ENCODE assay signal across 1 cellular context in genomic region chr3:170357920-170358854, GRCh38.
TF ChIP-seq lines count a peak whose summit lies in the region.

No MANE protein-coding gene starts in this region.

TF ChIP-seq in HepG2, 621 proteins besides CTCF, POLR2A, EP300 and RAD21 (continued from another document):
- peak; percentile 43 for TF ChIP-seq AGO1 (IDR thresholded peaks at IDR 0.05; ENCODE audit: low read depth, low read length, poor library complexity, severe bottlenecking)
- no peak for TF ChIP-seq ESRRA (CRISPR knock-in tag; IDR thresholded peaks at IDR 0.05; ENCODE audit: low read depth)
- TF ChIP-seq LCORL (IDR thresholded peaks at IDR 0.05): no peak
- TF ChIP-seq LCORL (CRISPR knock-in tag; IDR thresholded peaks at IDR 0.05): peak; percentile 45; the same call in 1 of the 2 replicates
- 0 out of 2 replicates have a peak, but pooled peaks have one; percentile 67 for TF ChIP-seq ZNF296 (CRISPR knock-in tag; conservative IDR thresholded peaks at IDR 0.05)
- no peak for TF ChIP-seq ZNF10 (CRISPR knock-in tag; IDR thresholded peaks at IDR 0.05; ENCODE audit: borderline replicate concordance, low read depth)
- TF ChIP-seq ZNF780A (CRISPR knock-in tag; IDR thresholded peaks at IDR 0.05): 0 out of 2 replicates have a peak, but pooled peaks have one; percentile 34
- TF ChIP-seq NONO (IDR thresholded peaks at IDR 0.05): no peak
- peak; percentile 49; the same call in 1 of the 2 replicates for TF ChIP-seq NONO (CRISPR knock-in tag; conservative IDR thresholded peaks at IDR 0.05)
- no peak for TF ChIP-seq POGZ (CRISPR knock-in tag; IDR thresholded peaks at IDR 0.05)
- no peak for TF ChIP-seq ZNF704 (CRISPR knock-in tag; IDR thresholded peaks at IDR 0.05; ENCODE audit: borderline replicate concordance)
- TF ChIP-seq RARA (CRISPR knock-in tag; IDR thresholded peaks at IDR 0.05): peak; percentile 54; the same call in 1 of the 2 replicates
- peak; percentile 22 for TF ChIP-seq HNRNPK (IDR thresholded peaks at IDR 0.05; ENCODE audit: low read depth, low read length, poor library complexity, severe bottlenecking)
- TF ChIP-seq ZKSCAN1 (IDR thresholded peaks at IDR 0.05; ENCODE audit: low read length): no peak
- no peak for TF ChIP-seq ZNF225 (CRISPR knock-in tag; IDR thresholded peaks at IDR 0.05)
- TF ChIP-seq CHD4 (IDR thresholded peaks at IDR 0.05; ENCODE audit: borderline replicate concordance, low read length): no peak
- TF ChIP-seq MXD3 (CRISPR knock-in tag; IDR thresholded peaks at IDR 0.05): 0 out of 2 replicates have a peak, but pooled peaks have one; percentile 17
- TF ChIP-seq ZIK1 (CRISPR knock-in tag; IDR thresholded peaks at IDR 0.05; ENCODE audit: borderline replicate concordance, low read depth): 0 out of 2 replicates have a peak, but pooled peaks have one; percentile 14
- TF ChIP-seq PATZ1 (CRISPR knock-in tag; IDR thresholded peaks at IDR 0.05): peak; percentile 95
- 0 out of 2 replicates have a peak, but pooled peaks have one; percentile 44 for TF ChIP-seq ZBTB7B (CRISPR knock-in tag; IDR thresholded peaks at IDR 0.05)
- TF ChIP-seq ZNF883 (CRISPR knock-in tag; IDR thresholded peaks at IDR 0.05; ENCODE audit: not compliant biosample characterization): peak; percentile 28
- 0 out of 2 replicates have a peak, but pooled peaks have one; percentile 48 for TF ChIP-seq ZNF619 (CRISPR knock-in tag; IDR thresholded peaks at IDR 0.05)
- no peak for TF ChIP-seq ERF (CRISPR knock-in tag; IDR thresholded peaks at IDR 0.05)
- TF ChIP-seq ZBTB20 (CRISPR knock-in tag; IDR thresholded peaks at IDR 0.05; ENCODE audit: borderline replicate concordance, low read depth): peak; percentile 60; the same call in 1 of the 2 replicates
- TF ChIP-seq RXRA (CRISPR knock-in tag; IDR thresholded peaks at IDR 0.05): peak; percentile 88
- no peak for TF ChIP-seq KLF9 (CRISPR knock-in tag; IDR thresholded peaks at IDR 0.05; ENCODE audit: low read depth)
- TF ChIP-seq ZNF768 (CRISPR knock-in tag; IDR thresholded peaks at IDR 0.05): peak; percentile 42; the same call in 1 of the 2 replicates
- no peak for TF ChIP-seq ZNF691 (CRISPR knock-in tag; IDR thresholded peaks at IDR 0.05; ENCODE audit: borderline replicate concordance, low read depth)
- 0 out of 2 replicates have a peak, but pooled peaks have one; percentile 62 for TF ChIP-seq MYPOP (CRISPR knock-in tag; IDR thresholded peaks at IDR 0.05)
- TF ChIP-seq ZBTB10 (CRISPR knock-in tag; IDR thresholded peaks at IDR 0.05; ENCODE audit: borderline replicate concordance): peak; percentile 25; the same call in 1 of the 2 replicates
- TF ChIP-seq MED8 (CRISPR knock-in tag; IDR thresholded peaks at IDR 0.05; ENCODE audit: insufficient replicate concordance): peak; percentile 17
- peak; percentile 90; the same call in 1 of the 2 replicates for TF ChIP-seq THRA (CRISPR knock-in tag; IDR thresholded peaks at IDR 0.05; ENCODE audit: borderline replicate concordance)
- TF ChIP-seq NAIF1 (CRISPR knock-in tag; IDR thresholded peaks at IDR 0.05; ENCODE audit: borderline replicate concordance): no peak
- peak; percentile 25; the same call in 1 of the 2 replicates for TF ChIP-seq ARID4A (CRISPR knock-in tag; IDR thresholded peaks at IDR 0.05; ENCODE audit: borderline replicate concordance)
- peak; percentile 38; the same call in 1 of the 2 replicates for TF ChIP-seq SP5 (CRISPR knock-in tag; IDR thresholded peaks at IDR 0.05; ENCODE audit: borderline replicate concordance, low read depth)
- TF ChIP-seq ZMAT3 (CRISPR knock-in tag; conservative IDR thresholded peaks at IDR 0.05): peak; percentile 28; the same call in 1 of the 2 replicates
- peak; percentile 55; the same call in 1 of the 2 replicates for TF ChIP-seq SKIL (CRISPR knock-in tag; IDR thresholded peaks at IDR 0.05; ENCODE audit: borderline replicate concordance)
- no peak for TF ChIP-seq SCMH1 (CRISPR knock-in tag; IDR thresholded peaks at IDR 0.05; ENCODE audit: borderline replicate concordance)
